In the genomic region with DNA sequence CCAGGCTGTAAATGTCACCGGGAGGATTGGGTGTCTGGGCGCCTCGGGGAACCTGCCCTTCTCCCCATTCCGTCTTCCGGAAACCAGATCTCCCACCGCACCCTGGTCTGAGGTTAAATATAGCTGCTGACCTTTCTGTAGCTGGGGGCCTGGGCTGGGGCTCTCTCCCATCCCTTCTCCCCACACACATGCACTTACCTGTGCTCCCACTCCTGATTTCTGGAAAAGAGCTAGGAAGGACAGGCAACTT, we compare ENCODE assay signal across 8 cellular contexts. TPM values are rescaled to one million over a fixed set of nuclear protein-coding genes. Genes with fewer than 3 reads are reported as not detected.
DNase-seq lines count a peak whose midpoint lies in the region; ATAC-seq and TF ChIP-seq lines count a peak whose summit lies in the region.

No MANE protein-coding gene starts in this region.

- no peaks in the 10 kb centered on the region for H3K27me3 ChIP-seq in adrenal gland
- no peaks in the 10 kb centered on the region for H3K27me3 ChIP-seq in left lung

- no peak for ATAC-seq in left lung
- no peak for ATAC-seq in HG03025 (IDR thresholded peaks at IDR 0.05; ENCODE audit: low FRiP score, unreplicated experiment)

- H3K27ac ChIP-seq in adrenal gland = peak overlapping the region; percentile 86 to 99 (median 95)
- H3K27ac ChIP-seq in left lung = peak overlapping the region; percentile 97 to 99
- H3K27ac ChIP-seq in temporal lobe (ENCODE audit: low read depth, low read length) = peak overlapping the region; percentile 99

- 0 to 3% (median 1%) methylated on average over 5 to 6 of the region's 6 CpGs for WGBS in adrenal gland, 4 donors

- H3K4me1 ChIP-seq in adrenal gland (replicated peaks in 1 of 2) = peaks cover 45 to 57% of the 10 kb centered on the region in 2 donors
- H3K4me1 ChIP-seq in left lung = peaks cover 22 to 73% of the 10 kb centered on the region in 2 donors

- TF ChIP-seq POLR2A in adrenal gland (IDR thresholded peaks at IDR 0.05) = no peak

- peak overlapping the region; percentile 99 for H3K4me3 Mint-ChIP-seq in T-helper 2 cell treated with Interferon-gamma antibody and Interleukin-4, amounts not matched to agents 5 μg/mL and 100 μg/mL, for 36 hours

- H3K36me3 Mint-ChIP-seq in T-helper 2 cell treated with Interferon-gamma antibody and Interleukin-4, amounts not matched to agents 5 μg/mL and 100 μg/mL, for 36 hours (ENCODE audit: low read depth) = peaks cover 75% of the 10 kb centered on the region

- no peak for DNase-seq in T-helper 2 cell treated with Interferon-gamma antibody and Interleukin-4, amounts not matched to agents 5 μg/mL and 100 μg/mL, for 36 hours (ENCODE audit: low spot score)
- DNase-seq in T-helper 2 cell (no peak), adrenal gland (no peak), left lung (no peak), GOT3 (lab: John Stamatoyannopoulos, UW) (no peak), NOMO-1 treated with dmso at 0.1 percent for 144 hours (lab: John Stamatoyannopoulos, UW; ENCODE audit: unreplicated experiment) (no peak)

- H3K27me3 Mint-ChIP-seq in T-helper 2 cell treated with Interferon-gamma antibody and Interleukin-4, amounts not matched to agents 5 μg/mL and 100 μg/mL, for 36 hours (ENCODE audit: low read depth) = no peaks in the 10 kb centered on the region

- H3K4me3 ChIP-seq in adrenal gland = peak overlapping the region in 3 of 4 donors; percentile 52 to 90 (median 88)
- H3K4me3 ChIP-seq in left lung = peak overlapping the region; percentile 99

- H3K36me3 ChIP-seq in adrenal gland (replicated peaks in 1 of 2) (peaks cover 0 to 47% of the 10 kb centered on the region in 2 donors), left lung (peaks cover 0 to 55% of the 10 kb centered on the region in 2 donors)

- intact Hi-C loops in adrenal gland (cut with DNase I) = loop anchor here (10.0 kb wide), 2 partner anchors 111 to 201 kb away; no protein-coding TSS in a partner anchor
- intact Hi-C loops in left lung (cut with DNase I) = loop anchor here in 1 of 2 donors (10.0 kb wide), 1 partner anchor 111 kb away; no protein-coding TSS in a partner anchor

- peaks cover 51% of the 10 kb centered on the region for H3K4me1 Mint-ChIP-seq in T-helper 2 cell treated with Interferon-gamma antibody and Interleukin-4, amounts not matched to agents 5 μg/mL and 100 μg/mL, for 36 hours (ENCODE audit: low read depth)

- no peaks in the 10 kb centered on the region for H3K9me3 Mint-ChIP-seq in T-helper 2 cell treated with Interferon-gamma antibody and Interleukin-4, amounts not matched to agents 5 μg/mL and 100 μg/mL, for 36 hours

- H3K9me3 ChIP-seq in adrenal gland (replicated peaks in 1 of 3) (no peaks in the 10 kb centered on the region), left lung (no peaks in the 10 kb centered on the region)

- H3K27ac Mint-ChIP-seq in T-helper 2 cell treated with Interferon-gamma antibody and Interleukin-4, amounts not matched to agents 5 μg/mL and 100 μg/mL, for 36 hours = peak overlapping the region; percentile 100

- TF ChIP-seq CTCF in adrenal gland (IDR thresholded peaks at IDR 0.05) = peak in 1 of 6 experiments; percentile 5
- no peak for TF ChIP-seq CTCF in left lung (IDR thresholded peaks at IDR 0.05)

RNA-seq across cellular contexts. Expression of gene GAPDH, which starts 1.3 kb away (rescaled TPM):
- total RNA-seq in adrenal gland (1,000 to 10,000 TPM; 1,734 to 3,209 (median 2,207) TPM), left lung (1,000 to 10,000 TPM; 1,126 to 2,070 TPM), temporal lobe (1,154 TPM)
- polyA plus RNA-seq in adrenal gland = 1,000 to 10,000 TPM; 1,816 to 4,338 (median 3,953) TPM

RNA-seq across cellular contexts. Expression of gene IFFO1, which starts 20.2 kb away (rescaled TPM):
- total RNA-seq in adrenal gland = 10 to 100 TPM; 13.5 to 36.3 (median 28.5) TPM
- 10 to 100 TPM in 2 of 3 donors, 1 to 10 TPM in 1; 8.7 to 91.0 (median 79.2) TPM for polyA plus RNA-seq in adrenal gland
- total RNA-seq in left lung = 10 to 100 TPM; 15.2 to 27.9 TPM
- total RNA-seq in temporal lobe = 4.9 TPM

RNA-seq across cellular contexts. Expression of gene NOP2, which starts 32.5 kb away (rescaled TPM):
- 10 to 100 TPM in 7 of 8 donors, 1 to 10 TPM in 1; 7.7 to 34.7 (median 25.1) TPM for total RNA-seq in adrenal gland
- polyA plus RNA-seq in adrenal gland = 10 to 100 TPM; 43.2 to 95.5 (median 63.8) TPM
- 10 to 100 TPM; 23.4 to 48.1 TPM for total RNA-seq in left lung
- 8.4 TPM for total RNA-seq in temporal lobe

RNA-seq across cellular contexts. Expression of gene NCAPD2, which starts 41.7 kb away (rescaled TPM):
- total RNA-seq in adrenal gland (10 to 100 TPM; 11.5 to 33.9 (median 23.7) TPM), left lung (10 to 100 TPM; 23.1 to 29.4 TPM), temporal lobe (11.6 TPM)
- 10 to 100 TPM in 1 of 3 donors, 1 to 10 TPM in 2; 6.6 to 10.1 (median 10.0) TPM for polyA plus RNA-seq in adrenal gland

RNA-seq across cellular contexts. Expression of gene MRPL51, which starts 42.6 kb away (rescaled TPM):
- total RNA-seq in adrenal gland = 100 to 1,000 TPM in 5 of 8 donors, 10 to 100 TPM in 3; 64.7 to 221 (median 145) TPM
- 100 to 1,000 TPM in 1 of 3 donors, 10 to 100 TPM in 2; 67.2 to 161 (median 83.3) TPM for polyA plus RNA-seq in adrenal gland
- total RNA-seq in left lung = 100 to 1,000 TPM; 135 to 141 TPM
- total RNA-seq in temporal lobe = 39.8 TPM
